ENCODE assay signal across 7 cellular contexts in genomic region chr7:76606022-76606421, GRCh38. TPM values are rescaled to one million over a fixed set of nuclear protein-coding genes. Genes with fewer than 3 reads are reported as not detected.
DNase-seq lines count a peak whose midpoint lies in the region; ATAC-seq, FAIRE-seq and TF ChIP-seq lines count a peak whose summit lies in the region.
"Not testable (repeated sequence)": the region's sequence is repeated elsewhere in the genome, so short reads cannot be mapped to it uniquely, and the experiment has no call there.

No MANE protein-coding gene starts in this region.

- not testable (repeated sequence) for H3K79me2 ChIP-seq in Karpas-422 (ENCODE audit: low read length)

- peak overlapping the region; percentile 92 for H3K27ac Mint-ChIP-seq in activated naive CD4-positive, alpha-beta T cell treated with anti-CD3 and anti-CD28 coated beads, Interleukin-2, amount 10 ng/mL, durations not matched to agents 7 days and 5 days

- WGBS in psoas muscle, 3 donors: 0 to 3% (median 2%) methylated on average over 5 of the region's 6 CpGs

- CTCF ChIA-PET in activated naive CD4-positive, alpha-beta T cell treated with anti-CD3 and anti-CD28 coated beads, Interleukin-2, amount 10 ng/mL, durations not matched to agents 7 days and 5 days (lab: Charles Lee): not testable (repeated sequence)

- not testable (repeated sequence) for H3K27me3 Mint-ChIP-seq in activated naive CD4-positive, alpha-beta T cell treated with anti-CD3 and anti-CD28 coated beads, Interleukin-2, amount 10 ng/mL, durations not matched to agents 7 days and 5 days

- intact Hi-C loops in Right ventricle myocardium inferior (cut with DNase I); psoas muscle (cut with DNase I): not testable (repeated sequence)

- not testable (repeated sequence) for H3K4me3 ChIP-seq in Karpas-422 (ENCODE audit: low read length); psoas muscle

- peaks cover 13% of the 10 kb centered on the region for H3K4me1 Mint-ChIP-seq in activated naive CD4-positive, alpha-beta T cell treated with anti-CD3 and anti-CD28 coated beads, Interleukin-2, amount 10 ng/mL, durations not matched to agents 7 days and 5 days

- H2AFZ ChIP-seq in Karpas-422 (ENCODE audit: low read length): not testable (repeated sequence)

- not testable (repeated sequence) for H3K9me3 ChIP-seq in Karpas-422 (ENCODE audit: low read length); psoas muscle

- H3K9me3 Mint-ChIP-seq in activated naive CD4-positive, alpha-beta T cell treated with anti-CD3 and anti-CD28 coated beads, Interleukin-2, amount 10 ng/mL, durations not matched to agents 7 days and 5 days: not testable (repeated sequence)

- H3K4me2 ChIP-seq in Karpas-422 (ENCODE audit: low read depth, low read length, poor library complexity, severe bottlenecking): peak overlapping the region; percentile 19

- H3K36me3 ChIP-seq in Karpas-422 (ENCODE audit: insufficient read depth, low read length); psoas muscle (ENCODE audit: insufficient read depth in 1 of 2, low read depth in 1 of 2): not testable (repeated sequence)

- H3K27me3 ChIP-seq in Karpas-422 (ENCODE audit: low read length); psoas muscle (ENCODE audit: insufficient read depth in 3 of 3, low read length in 2 of 3): not testable (repeated sequence)

- not testable (repeated sequence) for H4K20me1 ChIP-seq in Karpas-422 (ENCODE audit: insufficient read depth, low read depth, low read length)

- ATAC-seq in HG02623 (IDR thresholded peaks at IDR 0.05; ENCODE audit: unreplicated experiment) (peak; percentile 85), SK-N-SH treated with all-trans-retinoic acid at 6 μM for 48 hours (peak; percentile 98), Right ventricle myocardium inferior (peak; percentile 98), psoas muscle (peak; percentile 95 to 99 (median 98))

- DNase-seq in GM18507 (ENCODE audit: extremely low spot score, insufficient read length, low read depth): not testable (repeated sequence)
- DNase-seq in Karpas-422 (peak; percentile 72), Right ventricle myocardium inferior (ENCODE audit: missing footprints) (peak; percentile 82), psoas muscle (peak; percentile 80 to 91)
- peak; percentile 75 for DNase-seq in activated naive CD4-positive, alpha-beta T cell treated with anti-CD3 and anti-CD28 coated beads, Interleukin-2, amount 10 ng/mL, durations not matched to agents 7 days and 5 days

- H3K4me1 ChIP-seq in Karpas-422 (ENCODE audit: low read length); psoas muscle: not testable (repeated sequence)

- H3K36me3 Mint-ChIP-seq in activated naive CD4-positive, alpha-beta T cell treated with anti-CD3 and anti-CD28 coated beads, Interleukin-2, amount 10 ng/mL, durations not matched to agents 7 days and 5 days: not testable (repeated sequence)

- not testable (repeated sequence) for H3K9me2 ChIP-seq in Karpas-422 (replicated peaks; ENCODE audit: insufficient read depth, low read length)

- not testable (repeated sequence) for H3K9ac ChIP-seq in Karpas-422 (ENCODE audit: low read length)

- FAIRE-seq in GM18507 (lab: Jason Lieb, UNC): peak; percentile 87

- not testable (repeated sequence) for H3K27ac ChIP-seq in Karpas-422 (ENCODE audit: low read length)
- H3K27ac ChIP-seq in psoas muscle: peak overlapping the region; percentile 53

- TF ChIP-seq CTCF in psoas muscle (IDR thresholded peaks at IDR 0.05): not testable (repeated sequence)

- peak overlapping the region; percentile 44 for H3K4me3 Mint-ChIP-seq in activated naive CD4-positive, alpha-beta T cell treated with anti-CD3 and anti-CD28 coated beads, Interleukin-2, amount 10 ng/mL, durations not matched to agents 7 days and 5 days

RNA-seq across cellular contexts. Expression of gene POMZP3, which starts 21.1 kb away (rescaled TPM):
- 1.4 and 3.0 TPM in 2 replicates for total RNA-seq in Karpas-422 (2014; rRNA removed; shearing (Covaris generic); ENCODE audit: low replicate concordance)
- total RNA-seq in Right ventricle myocardium inferior: 7.5 TPM
- 10 to 100 TPM in 2 of 4 donors, 1 to 10 TPM in 2; 3.5 to 30.5 (median 13.7) TPM for total RNA-seq in psoas muscle
- polyA plus RNA-seq in psoas muscle: 10 to 100 TPM in 2 of 3 donors, 1 to 10 TPM in 1; 3.7 to 19.1 (median 10.3) TPM
